Comparison of ENCODE assay signal across 11 cellular contexts in the genomic region with DNA sequence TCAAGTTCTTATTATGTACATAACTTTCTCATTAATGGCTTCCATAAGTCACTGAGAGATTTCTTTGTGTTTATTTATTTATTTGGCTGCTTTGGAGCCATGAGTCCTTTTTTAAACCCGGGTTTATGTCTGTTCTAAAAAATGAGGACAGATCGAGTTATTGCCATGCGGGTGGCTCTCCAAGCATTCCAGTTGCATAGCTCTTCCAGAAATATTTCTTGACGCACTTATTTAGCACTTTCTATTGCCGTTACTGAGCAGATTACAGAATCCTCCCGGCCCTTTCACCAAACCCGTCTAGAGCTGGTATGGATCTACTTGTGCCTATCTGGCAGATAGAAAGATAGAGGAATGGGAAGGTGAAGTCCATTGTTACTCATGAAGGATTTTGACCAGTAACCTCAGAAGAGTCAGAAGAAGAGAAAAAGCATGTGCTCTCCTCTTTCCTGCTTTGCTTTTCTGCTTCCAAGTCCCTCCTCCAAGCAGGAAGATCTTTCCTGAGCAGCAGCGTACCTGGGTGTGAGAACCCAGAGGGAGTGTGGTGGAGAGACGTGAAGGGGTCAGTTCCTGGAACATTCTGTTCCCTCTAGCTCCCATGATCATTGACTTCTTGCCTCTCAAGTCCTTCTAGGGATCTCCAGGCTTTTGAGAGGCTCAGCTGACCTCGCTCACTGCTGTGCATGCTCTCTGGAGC.
DNase-seq lines count a peak whose midpoint lies in the region; ATAC-seq and TF ChIP-seq lines count a peak whose summit lies in the region.
"Had no signal": no experiment of that assay in that cellular context is flagged by ENCODE, and none has a peak within 500 bp of the region (broad histone marks: within the 10 kb centered on the region; RNA-seq: fewer than 3 reads in every experiment).

No MANE protein-coding gene starts in this region.

- H3K4me3 ChIP-seq in SK-N-SH (ENCODE audit: low read depth in 2 of 2, low read length in 1 of 2) (peak overlapping the region; percentile 18 to 40; a peak in 2 of 4 replicates), parathyroid adenoma (ENCODE audit: low read depth, low read length) (no peak overlapping the region)
- H3K4me3 ChIP-seq: BLaER1 treated with 17β-estradiol and CSF1 and Interleukin-3, amounts not matched to agents 10 nM and 100 nM had no signal

- H3K36me3 ChIP-seq in SK-N-SH (replicated peaks in 1 of 2; ENCODE audit: control insufficient read depth in 1 of 2, insufficient read depth in 2 of 2, low read length in 1 of 2) (peaks cover 0 to 4% of the 10 kb centered on the region in 2 experiments), parathyroid adenoma (ENCODE audit: control insufficient read depth, insufficient read depth, low read length) (no peaks in the 10 kb centered on the region)

- H3K4me1 Mint-ChIP-seq in stimulated activated naive B cell treated with anti-CD40 and anti-IgM and Interleukin-4, amounts not matched to agents 10 μg/mL and 1 μg/mL and 100 μg/mL, for 72 hours, result peaks cover 23 to 32% of the 10 kb centered on the region in 2 donors

- H3K27ac Mint-ChIP-seq in stimulated activated naive B cell treated with anti-CD40 and anti-IgM and Interleukin-4, amounts not matched to agents 10 μg/mL and 1 μg/mL and 100 μg/mL, for 72 hours, result no peak overlapping the region

- in situ Hi-C loops in ACHN (cut with HindIII; ENCODE audit: low pct_ligation_motif_present, low pct_unique_long_range_greater_than_20kb, low sequenced_read_pairs), result no loop called here

- ATAC-seq in GM18870 (IDR thresholded peaks at IDR 0.05; ENCODE audit: unreplicated experiment) (no peak), GM18498 (IDR thresholded peaks at IDR 0.05; ENCODE audit: unreplicated experiment) (no peak), HG02678 (IDR thresholded peaks at IDR 0.05; ENCODE audit: unreplicated experiment) (no peak)
- no peak for ATAC-seq in stimulated activated naive B cell treated with anti-CD40 and anti-IgM and Interleukin-4, amounts not matched to agents 10 μg/mL and 1 μg/mL and 100 μg/mL, for 72 hours (replicated peaks)

- peaks cover 6 to 7% of the 10 kb centered on the region in 2 donors for H3K36me3 Mint-ChIP-seq in stimulated activated naive B cell treated with anti-CD40 and anti-IgM and Interleukin-4, amounts not matched to agents 10 μg/mL and 1 μg/mL and 100 μg/mL, for 72 hours

- H3K79me2 ChIP-seq in SK-N-SH (ENCODE audit: insufficient read depth) (peaks cover 58% of the 10 kb centered on the region), parathyroid adenoma (no peaks in the 10 kb centered on the region)

- no peaks in the 10 kb centered on the region for H3K27me3 Mint-ChIP-seq in stimulated activated naive B cell treated with anti-CD40 and anti-IgM and Interleukin-4, amounts not matched to agents 10 μg/mL and 1 μg/mL and 100 μg/mL, for 72 hours

- CTCF ChIA-PET in SK-N-SH (lab: Yijun Ruan, JAX), result no interaction called here

- H3K9me2 ChIP-seq in SK-N-SH, result no peaks in the 10 kb centered on the region

- H3K27me3 ChIP-seq in SK-N-SH (ENCODE audit: insufficient read depth), result no peaks in the 10 kb centered on the region
- H3K27me3 ChIP-seq in parathyroid adenoma (ENCODE audit: control insufficient read depth, insufficient read depth, low read length), result no peaks in the 10 kb centered on the region
- H3K27me3 ChIP-seq: BLaER1 treated with 17β-estradiol and CSF1 and Interleukin-3, amounts not matched to agents 10 nM and 100 nM had no signal

- no peaks in the 10 kb centered on the region for H4K20me1 ChIP-seq in SK-N-SH (ENCODE audit: insufficient read depth)

- TF ChIP-seq RAD21 in SK-N-SH (IDR thresholded peaks at IDR 0.05; ENCODE audit: low read length), result no peak

- H3K9me3 ChIP-seq in SK-N-SH (no peaks in the 10 kb centered on the region), parathyroid adenoma (ENCODE audit: control insufficient read depth, low read length) (no peaks in the 10 kb centered on the region)
- H3K9me3 ChIP-seq: BLaER1 treated with 17β-estradiol and CSF1 and Interleukin-3, amounts not matched to agents 10 nM and 100 nM had no signal

- 35% methylated on average over 10 of the region's 10 CpGs for WGBS in SK-N-SH (ENCODE audit: low lambda C conversion rate)

- POLR2A ChIA-PET in SK-N-SH (lab: Yijun Ruan, JAX), result no interaction called here

- H3K9ac ChIP-seq in SK-N-SH (peak overlapping the region; percentile 78), parathyroid adenoma (no peak overlapping the region)

- H3K4me3 Mint-ChIP-seq in stimulated activated naive B cell treated with anti-CD40 and anti-IgM and Interleukin-4, amounts not matched to agents 10 μg/mL and 1 μg/mL and 100 μg/mL, for 72 hours, result no peak overlapping the region

- peaks cover 1 to 64% of the 10 kb centered on the region in 2 experiments for H3K4me1 ChIP-seq in SK-N-SH (ENCODE audit: control insufficient read depth in 1 of 2, insufficient read depth in 2 of 2, low read depth in 1 of 2, low read length in 1 of 2)
- H3K4me1 ChIP-seq in parathyroid adenoma, result no peaks in the 10 kb centered on the region

- TF ChIP-seq CTCF in SK-N-SH (IDR thresholded peaks at IDR 0.05) (no peak), parathyroid adenoma (IDR thresholded peaks at IDR 0.05) (no peak)

- TF ChIP-seq EP300 in SK-N-SH (IDR thresholded peaks at IDR 0.05; ENCODE audit: borderline replicate concordance in 1 of 2, low read depth in 1 of 2, low read length in 1 of 2), result no peak

- peaks cover 77% of the 10 kb centered on the region for H3F3A ChIP-seq in SK-N-SH (replicated peaks; ENCODE audit: insufficient read depth)

- DNase-seq in ACHN (peak; percentile 72), SK-N-SH (no peak), fibroblast of the conjunctiva (ENCODE audit: low read depth) (peak; percentile 57)
- DNase-seq in stimulated activated naive B cell treated with anti-CD40 and anti-IgM and Interleukin-4, amounts not matched to agents 10 μg/mL and 1 μg/mL and 100 μg/mL, for 72 hours, result no peak
- DNase-seq: NCI-H1048, T-helper 1 cell had no signal

- H3K4me2 ChIP-seq in SK-N-SH, result peak overlapping the region; percentile 81
- H3K4me2 ChIP-seq in parathyroid adenoma (ENCODE audit: low read length), result no peak overlapping the region

- no peaks in the 10 kb centered on the region for H3K9me3 Mint-ChIP-seq in stimulated activated naive B cell treated with anti-CD40 and anti-IgM and Interleukin-4, amounts not matched to agents 10 μg/mL and 1 μg/mL and 100 μg/mL, for 72 hours

- H2AFZ ChIP-seq in SK-N-SH (ENCODE audit: low read depth), result no peak overlapping the region
- no peak overlapping the region for H2AFZ ChIP-seq in parathyroid adenoma

- H3K27ac ChIP-seq in SK-N-SH (ENCODE audit: low read depth in 2 of 2, low read length in 1 of 2) (peak overlapping the region; percentile 82 to 99), parathyroid adenoma (peak overlapping the region; percentile 13)

TF ChIP-seq in SK-N-SH, 30 proteins besides CTCF, POLR2A, EP300 and RAD21:
- no peak for TF ChIP-seq EZH2phosphoT487 (IDR thresholded peaks at IDR 0.05; ENCODE audit: borderline replicate concordance, low read depth)
- TF ChIP-seq, protein P1, sequence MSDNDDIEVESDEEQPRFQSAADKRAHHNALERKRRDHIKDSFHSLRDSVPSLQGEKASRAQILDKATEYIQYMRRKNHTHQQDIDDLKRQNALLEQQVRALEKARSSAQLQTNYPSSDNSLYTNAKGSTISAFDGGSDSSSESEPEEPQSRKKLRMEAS (IDR thresholded peaks at IDR 0.05; ENCODE audit: low read depth), result peak; percentile 31; the same call in 1 of the 2 replicates

Comparison
In these comparisons a context has a peak if more than half of its experiments do, and no peak if none do; other contexts are left out.
1. DNase-seq: peak in ACHN (single experiment) and fibroblast of the conjunctiva (single experiment); none in SK-N-SH (single experiment) and stimulated activated naive B cell treated with anti-CD40 and anti-IgM and Interleukin-4, amounts not matched to agents 10 μg/mL and 1 μg/mL and 100 μg/mL, for 72 hours (single experiment).